Comparison of ENCODE assay signal across 8 cellular contexts in the genomic region with DNA sequence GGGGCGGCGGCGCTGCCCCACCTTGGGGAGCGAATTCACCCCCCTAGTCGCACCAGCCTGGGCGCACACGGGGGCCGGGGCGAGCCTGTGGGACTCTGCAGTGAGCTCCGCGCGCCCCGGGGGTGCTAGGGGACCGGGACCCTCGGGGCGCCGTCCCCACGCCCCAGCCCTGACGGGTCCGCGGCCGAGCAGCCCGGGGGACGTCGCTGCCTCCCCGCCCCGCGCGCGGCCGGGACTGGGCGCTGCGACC. TPM values are rescaled to one million over a fixed set of nuclear protein-coding genes. Genes with fewer than 3 reads are reported as not detected.
DNase-seq lines count a peak whose midpoint lies in the region; ATAC-seq and TF ChIP-seq lines count a peak whose summit lies in the region.

No MANE protein-coding gene starts in this region.

- H3K36me3 ChIP-seq in Caco-2 (ENCODE audit: control insufficient read depth, insufficient read depth, low read length) (no peaks in the 10 kb centered on the region), KMS-11 (ENCODE audit: insufficient read depth) (no peaks in the 10 kb centered on the region)

- H3K4me1 ChIP-seq in Caco-2 = peaks cover 13% of the 10 kb centered on the region
- peaks cover 22% of the 10 kb centered on the region for H3K4me1 ChIP-seq in KMS-11 (ENCODE audit: low read depth, poor library complexity, severe bottlenecking)

- CTCF ChIA-PET in Caco-2 (lab: Charles Lee) = interaction anchor here (1.6 kb wide), 1 partner anchor 11 kb away, joined by 3 read pairs; no protein-coding TSS in a partner anchor

- H3K4me3 ChIP-seq in Caco-2 (ENCODE audit: low read depth, low read length) (peak overlapping the region; percentile 95), KMS-11 (IDR thresholded peaks at IDR 0.05; ENCODE audit: insufficient read depth, low read depth, low read length) (no peak overlapping the region)

- DNase-seq in Caco-2 (no peak), neural crest cell (ENCODE audit: low read depth, low spot score) (no peak), T1000 (lab: John Stamatoyannopoulos, UW) (no peak), NCI-H2227 treated with DMSO at 0.1 percent for 48 hours (lab: John Stamatoyannopoulos, UW) (no peak), NCI-H2196 treated with DMSO at 0.1 percent for 48 hours (lab: John Stamatoyannopoulos, UW; ENCODE audit: unreplicated experiment) (no peak)

- no peaks in the 10 kb centered on the region for H3K9me3 ChIP-seq in Caco-2

- ATAC-seq in HG02610 (IDR thresholded peaks at IDR 0.05; ENCODE audit: unreplicated experiment) = no peak

- H3K4me3 Mint-ChIP-seq in Caco-2 (ENCODE audit: unreplicated experiment) = peak overlapping the region; percentile 88
- H3K4me3 Mint-ChIP-seq in dendritic cell treated with granulocyte-macrophage colony-stimulating factor and Interleukin-4, amounts not matched to agents 40 ng/mL and 50 ng/mL, for 4 days = peak overlapping the region; percentile 81
- peak overlapping the region; percentile 92 for H3K4me3 Mint-ChIP-seq in neural crest cell

- peak overlapping the region; percentile 91 for H2AFZ ChIP-seq in KMS-11 (ENCODE audit: low read depth)

- H3K9ac ChIP-seq in KMS-11 = peak overlapping the region; percentile 49; the same call in 1 of the 2 replicates

- no peaks in the 10 kb centered on the region for H3K4me1 Mint-ChIP-seq in Caco-2 (ENCODE audit: low read depth, unreplicated experiment)
- peaks cover 65% of the 10 kb centered on the region for H3K4me1 Mint-ChIP-seq in dendritic cell treated with granulocyte-macrophage colony-stimulating factor and Interleukin-4, amounts not matched to agents 40 ng/mL and 50 ng/mL, for 4 days (ENCODE audit: low read depth)
- peaks cover 11% of the 10 kb centered on the region for H3K4me1 Mint-ChIP-seq in neural crest cell

- H3K27me3 Mint-ChIP-seq in Caco-2 (ENCODE audit: insufficient read depth, unreplicated experiment) = no peaks in the 10 kb centered on the region
- no peaks in the 10 kb centered on the region for H3K27me3 Mint-ChIP-seq in dendritic cell treated with granulocyte-macrophage colony-stimulating factor and Interleukin-4, amounts not matched to agents 40 ng/mL and 50 ng/mL, for 4 days
- peaks cover 36% of the 10 kb centered on the region for H3K27me3 Mint-ChIP-seq in neural crest cell (ENCODE audit: low read depth)

- no peak overlapping the region for H3K27ac ChIP-seq in KMS-11

- no peaks in the 10 kb centered on the region for H3K9me3 Mint-ChIP-seq in Caco-2 (ENCODE audit: unreplicated experiment)
- H3K9me3 Mint-ChIP-seq in dendritic cell treated with granulocyte-macrophage colony-stimulating factor and Interleukin-4, amounts not matched to agents 40 ng/mL and 50 ng/mL, for 4 days = no peaks in the 10 kb centered on the region
- no peaks in the 10 kb centered on the region for H3K9me3 Mint-ChIP-seq in neural crest cell

- BruUV-seq in Caco-2 (replicated peaks; lab: Mats Ljungman, UMichigan) = no TSS peak

- H3K27me3 ChIP-seq in Caco-2 (replicated peaks; ENCODE audit: control insufficient read depth, insufficient read depth, low read length) (no peaks in the 10 kb centered on the region), KMS-11 (ENCODE audit: insufficient read depth, low read depth) (no peaks in the 10 kb centered on the region)

- no peaks in the 10 kb centered on the region for H4K20me1 ChIP-seq in KMS-11 (ENCODE audit: insufficient read depth)

- H3K4me2 ChIP-seq in KMS-11 = peak overlapping the region; percentile 67; the same call in 1 of the 2 replicates

- no peak overlapping the region for H3K27ac Mint-ChIP-seq in Caco-2 (ENCODE audit: unreplicated experiment)
- peak overlapping the region; percentile 91 for H3K27ac Mint-ChIP-seq in dendritic cell treated with granulocyte-macrophage colony-stimulating factor and Interleukin-4, amounts not matched to agents 40 ng/mL and 50 ng/mL, for 4 days
- no peak overlapping the region for H3K27ac Mint-ChIP-seq in neural crest cell (ENCODE audit: unreplicated experiment)

- intact Hi-C loops in Caco-2 (cut with micrococcal nuclease; ENCODE audit: unreplicated experiment) = no loop called here
- intact Hi-C loops in dendritic cell treated with granulocyte-macrophage colony-stimulating factor and Interleukin-4, amounts not matched to agents 40 ng/mL and 50 ng/mL, for 4 days (cut with micrococcal nuclease) = no loop called here

- no peak for TF ChIP-seq CTCF in Caco-2 (IDR thresholded peaks at IDR 0.05; ENCODE audit: insufficient read depth in 1 of 2, low read depth in 1 of 2, low read length in 1 of 2, severe bottlenecking in 1 of 2, unreplicated experiment in 1 of 2)
- no peak for TF ChIP-seq CTCF in KMS-11 (conservative IDR thresholded peaks at IDR 0.05; ENCODE audit: low read depth, low read length)
- no peak for TF ChIP-seq CTCF in neural crest cell (conservative IDR thresholded peaks at IDR 0.05)

- H3K36me3 Mint-ChIP-seq in Caco-2 (ENCODE audit: insufficient read depth, unreplicated experiment) = no peaks in the 10 kb centered on the region
- peaks cover 9% of the 10 kb centered on the region for H3K36me3 Mint-ChIP-seq in dendritic cell treated with granulocyte-macrophage colony-stimulating factor and Interleukin-4, amounts not matched to agents 40 ng/mL and 50 ng/mL, for 4 days (ENCODE audit: low read depth)
- H3K36me3 Mint-ChIP-seq in neural crest cell (ENCODE audit: low read depth) = no peaks in the 10 kb centered on the region

- H3K79me2 ChIP-seq in KMS-11 (ENCODE audit: insufficient read depth, low read depth) = peaks cover 17% of the 10 kb centered on the region; the same call in 1 of the 2 replicates

- POLR2A ChIA-PET in Caco-2 (lab: Charles Lee) = no interaction called here

RNA-seq across cellular contexts. Expression of a gene that starts 0.5 kb away (rescaled TPM):
- total RNA-seq in Caco-2 (2022) = 27.0 and 29.4 TPM in 2 replicates
- total RNA-seq in neural crest cell = 13.0 and 14.2 TPM in 2 replicates

RNA-seq across cellular contexts. Expression of a gene that starts 54.4 kb away (rescaled TPM):
- total RNA-seq in Caco-2 (2022) (not detected in 2 replicates), neural crest cell (0.19 and 0.25 TPM in 2 replicates)
